Comparison of ENCODE assay signal across 38 cellular contexts in genomic region chr17:13981881-13982280, GRCh38.
"Had no signal": no experiment of that assay in that cellular context is flagged by ENCODE, and none has a peak within 500 bp of the region (broad histone marks: within the 10 kb centered on the region; RNA-seq: fewer than 3 reads in every experiment).

No MANE protein-coding gene starts in this region.

- H3K27ac Mint-ChIP-seq: activated CD4-positive, alpha-beta memory T cell treated with anti-CD3 and anti-CD28 coated beads, Interleukin-2, amount 10 ng/mL, durations not matched to agents 7 days and 5 days; activated CD8-positive, alpha-beta memory T cell treated with anti-CD3 and anti-CD28 coated beads, Interleukin-2, amount 10 ng/mL, durations not matched to agents 7 days and 5 days; activated naive CD4-positive, alpha-beta T cell treated with anti-CD3 and anti-CD28 coated beads, Interleukin-2, amount 10 ng/mL, durations not matched to agents 7 days and 5 days; activated naive CD8-positive, alpha-beta T cell; activated naive CD8-positive, alpha-beta T cell treated with anti-CD3 and anti-CD28 coated beads, Interleukin-2, amount 50 U/mL, for 24 hours; T-cell; T-helper 17 cell had no signal

- H3K27ac ChIP-seq: cardiac muscle cell, PC-9, RWPE1, SK-N-MC, WERI-Rb-1 had no signal

- H3K4me1 Mint-ChIP-seq: activated naive CD8-positive, alpha-beta T cell treated with anti-CD3 and anti-CD28 coated beads, Interleukin-2, amount 50 U/mL, for 24 hours; central memory CD8-positive, alpha-beta T cell; T-cell had no signal

- H3K9me3 ChIP-seq: MG63 had no signal

- H3K4me3 ChIP-seq: cardiac muscle cell, MG63, PC-9, SK-N-MC had no signal

- ATAC-seq: activated CD8-positive, alpha-beta memory T cell treated with anti-CD3 and anti-CD28 coated beads, Interleukin-2, amount 10 ng/mL, durations not matched to agents 7 days and 5 days; activated naive CD8-positive, alpha-beta T cell treated with anti-CD3 and anti-CD28 coated beads, Interleukin-2, amount 50 U/mL, for 24 hours; Right ventricle myocardium inferior; T-cell; T-helper 17 cell had no signal

- H3K4me2 ChIP-seq: PC-9 had no signal

- DNase-seq: activated CD4-positive, alpha-beta memory T cell treated with anti-CD3 and anti-CD28 coated beads, Interleukin-2, amount 10 ng/mL, durations not matched to agents 7 days and 5 days; activated CD4-positive, alpha-beta T cell treated with anti-CD3 and anti-CD28 coated beads for 1 hour; activated CD4-positive, alpha-beta T cell treated with anti-CD3 and anti-CD28 coated beads for 48 hours; activated CD4-positive, CD25-positive, alpha-beta regulatory T cell; activated CD8-positive, alpha-beta memory T cell treated with anti-CD3 and anti-CD28 coated beads for 24 hours; activated CD8-positive, alpha-beta memory T cell treated with anti-CD3 and anti-CD28 coated beads, Interleukin-2, amount 10 ng/mL, durations not matched to agents 7 days and 5 days; activated CD8-positive, alpha-beta memory T cell treated with anti-CD3 and anti-CD28 coated beads, Interleukin-2, amount 50 U/mL, for 48 hours; activated effector memory CD4-positive, alpha-beta T cell treated with Interleukin-2 at 50 U/mL for 16 hours; activated naive CD4-positive, alpha-beta T cell treated with anti-CD3 and anti-CD28 coated beads, Interleukin-2, amount 10 ng/mL, durations not matched to agents 7 days and 5 days; activated naive CD8-positive, alpha-beta T cell treated with anti-CD3 and anti-CD28 coated beads, Interleukin-2, amount 50 U/mL, for 24 hours; activated T-cell treated with anti-CD3 and anti-CD28 coated beads, Interleukin-2, amount 50 U/mL, for 48 hours; amniotic stem cell; aorta; Kasumi-1; KG1; MG63; NCI-H1048; NCI-H1105 treated with DMSO at 0.1 percent for 48 hours; NCI-H1436; NCI-H1694; NCI-H1930; NCI-H2081 treated with DMSO at 0.1 percent for 48 hours; NCI-H226; NCI-H446 treated with DMSO at 0.1 percent for 48 hours; NCI-H524; NCI-H69; PC-9; SIG-M5; T-cell; T-helper 17 cell; T1000; WERI-Rb-1 had no signal

- H3K27me3 Mint-ChIP-seq: activated CD4-positive, alpha-beta memory T cell treated with anti-CD3 and anti-CD28 coated beads, Interleukin-2, amount 10 ng/mL, durations not matched to agents 7 days and 5 days; activated CD8-positive, alpha-beta memory T cell treated with anti-CD3 and anti-CD28 coated beads, Interleukin-2, amount 10 ng/mL, durations not matched to agents 7 days and 5 days; activated naive CD4-positive, alpha-beta T cell treated with anti-CD3 and anti-CD28 coated beads, Interleukin-2, amount 10 ng/mL, durations not matched to agents 7 days and 5 days; activated naive CD8-positive, alpha-beta T cell; activated naive CD8-positive, alpha-beta T cell treated with anti-CD3 and anti-CD28 coated beads, Interleukin-2, amount 50 U/mL, for 24 hours; central memory CD8-positive, alpha-beta T cell; T-cell; T-helper 17 cell had no signal

- H3K9me3 Mint-ChIP-seq: activated CD4-positive, alpha-beta memory T cell treated with anti-CD3 and anti-CD28 coated beads, Interleukin-2, amount 10 ng/mL, durations not matched to agents 7 days and 5 days; activated naive CD4-positive, alpha-beta T cell treated with anti-CD3 and anti-CD28 coated beads, Interleukin-2, amount 10 ng/mL, durations not matched to agents 7 days and 5 days; central memory CD8-positive, alpha-beta T cell; T-cell had no signal

- H3K36me3 ChIP-seq: cardiac muscle cell, MG63, WERI-Rb-1 had no signal

- H2AFZ ChIP-seq: PC-9 had no signal

- H3K4me3 Mint-ChIP-seq: activated CD4-positive, alpha-beta memory T cell treated with anti-CD3 and anti-CD28 coated beads, Interleukin-2, amount 10 ng/mL, durations not matched to agents 7 days and 5 days; activated CD8-positive, alpha-beta memory T cell treated with anti-CD3 and anti-CD28 coated beads, Interleukin-2, amount 10 ng/mL, durations not matched to agents 7 days and 5 days; activated naive CD4-positive, alpha-beta T cell treated with anti-CD3 and anti-CD28 coated beads, Interleukin-2, amount 10 ng/mL, durations not matched to agents 7 days and 5 days; activated naive CD8-positive, alpha-beta T cell; activated naive CD8-positive, alpha-beta T cell treated with anti-CD3 and anti-CD28 coated beads, Interleukin-2, amount 50 U/mL, for 24 hours; central memory CD8-positive, alpha-beta T cell; T-cell; T-helper 17 cell had no signal

- H3K27me3 ChIP-seq: MG63 had no signal
